Comparison of ENCODE assay signal across 25 cellular contexts in genomic region chr1:234858722-234859121, GRCh38.
DNase-seq lines count a peak whose midpoint lies in the region; ATAC-seq, FAIRE-seq and TF ChIP-seq lines count a peak whose summit lies in the region.
"Had no signal": no experiment of that assay in that cellular context is flagged by ENCODE, and none has a peak within 500 bp of the region (broad histone marks: within the 10 kb centered on the region; RNA-seq: fewer than 3 reads in every experiment).

No MANE protein-coding gene starts in this region.

- peak; percentile 21 for FAIRE-seq in endothelial cell of umbilical vein (lab: Jason Lieb, UNC)
- FAIRE-seq in frontal cortex (lab: Jason Lieb, UNC): no peak
- FAIRE-seq: GM12891 had no signal

- H3K27ac ChIP-seq in RWPE2 (ENCODE audit: poor library complexity, severe bottlenecking) (no peak overlapping the region), endothelial cell of umbilical vein (ENCODE audit: insufficient read depth, low read depth, low read length) (no peak overlapping the region), mesendoderm (ENCODE audit: low read depth, low read length) (no peak overlapping the region)
- H3K27ac ChIP-seq: C4-2B, GM23248, SK-N-MC had no signal

- TF ChIP-seq POLR2A in endothelial cell of umbilical vein (IDR thresholded peaks at IDR 0.05; ENCODE audit: low read depth, low read length): no peak

- no peak overlapping the region for H3K56ac ChIP-seq in mesendoderm (ENCODE audit: low read length)

- dilution Hi-C loops in endothelial cell of umbilical vein (cut with MboI; ENCODE audit: extremely low pct_ligation_motif_present, low sequenced_read_pairs): no loop called here

- ATAC-seq in RWPE2 (ENCODE audit: low read depth) (peak; percentile 58; the same call in 2 of the 3 replicates), GM21381 (IDR thresholded peaks at IDR 0.05; ENCODE audit: unreplicated experiment) (no peak), HG03342 (IDR thresholded peaks at IDR 0.05; ENCODE audit: unreplicated experiment) (no peak)

- no peak overlapping the region for H3K9ac ChIP-seq in endothelial cell of umbilical vein (replicated peaks; ENCODE audit: extremely low read depth, insufficient read depth, low read length)
- H3K9ac ChIP-seq in mesendoderm (ENCODE audit: low read length): no peak overlapping the region
- H3K9ac ChIP-seq: GM23248 had no signal

- H3K27me3 ChIP-seq in RWPE2 (ENCODE audit: insufficient read depth, poor library complexity, severe bottlenecking) (no peaks in the 10 kb centered on the region), endothelial cell of umbilical vein (ENCODE audit: control insufficient read depth in 2 of 2, insufficient read depth in 2 of 2, low read length in 2 of 2) (no peaks in the 10 kb centered on the region), mesendoderm (ENCODE audit: insufficient read depth, low read length, poor library complexity) (no peaks in the 10 kb centered on the region)
- H3K27me3 ChIP-seq: MG63 had no signal

- no peak overlapping the region for H2BK120ac ChIP-seq in mesendoderm (ENCODE audit: low read depth, low read length)

- no peak overlapping the region for H2BK15ac ChIP-seq in mesendoderm (replicated peaks; ENCODE audit: low read depth)

- H3K4ac ChIP-seq in mesendoderm (ENCODE audit: low read depth, low read length): no peak overlapping the region

- H3K4me3 ChIP-seq in RWPE2 (ENCODE audit: severe bottlenecking): no peak overlapping the region
- no peak overlapping the region for H3K4me3 ChIP-seq in endothelial cell of umbilical vein (replicated peaks in 1 of 3; ENCODE audit: insufficient read depth in 1 of 3, low read depth in 1 of 3, low read length in 3 of 3)
- H3K4me3 ChIP-seq in mesendoderm (ENCODE audit: low read length): no peak overlapping the region
- H3K4me3 ChIP-seq: GM23248, MG63, SK-N-MC had no signal

- peaks cover 17% of the 10 kb centered on the region for H3K4me1 ChIP-seq in RWPE2 (ENCODE audit: insufficient read depth, poor library complexity, severe bottlenecking)
- H3K4me1 ChIP-seq in endothelial cell of umbilical vein (ENCODE audit: control insufficient read depth, extremely low read depth, insufficient read depth, low read length): peaks cover 28% of the 10 kb centered on the region
- H3K4me1 ChIP-seq in mesendoderm (ENCODE audit: control insufficient read depth, low read depth, low read length): no peaks in the 10 kb centered on the region

- TF ChIP-seq CTCF in RWPE2 (IDR thresholded peaks at IDR 0.05; ENCODE audit: poor library complexity, severe bottlenecking) (no peak), endothelial cell of umbilical vein (IDR thresholded peaks at IDR 0.05; ENCODE audit: extremely low read depth in 1 of 2, insufficient read depth in 1 of 2, low read depth in 1 of 2, low read length in 2 of 2) (no peak)

- no peak overlapping the region for H3K23ac ChIP-seq in mesendoderm (ENCODE audit: low read length)

- H2AK5ac ChIP-seq in mesendoderm (ENCODE audit: low read length): no peak overlapping the region

- no peaks in the 10 kb centered on the region for H3K36me3 ChIP-seq in RWPE2 (ENCODE audit: low read depth)
- H3K36me3 ChIP-seq in endothelial cell of umbilical vein (ENCODE audit: control insufficient read depth in 2 of 2, extremely low read depth in 1 of 2, insufficient read depth in 2 of 2, low read length in 2 of 2): no peaks in the 10 kb centered on the region
- H3K36me3 ChIP-seq in mesendoderm (ENCODE audit: control insufficient read depth, insufficient read depth, low read length): no peaks in the 10 kb centered on the region
- H3K36me3 ChIP-seq: MG63 had no signal

- no peak overlapping the region for H2BK5ac ChIP-seq in mesendoderm (ENCODE audit: low read length)

- peak; percentile 51 for DNase-seq in HPDE6-E6E7 (ENCODE audit: extremely low spot score)
- no peak for DNase-seq in RWPE2 (ENCODE audit: low spot score)
- no peak for DNase-seq in endothelial cell of umbilical vein (ENCODE audit: low read depth, low spot score)
- peak; percentile 62 for DNase-seq in mesendoderm
- no peak for DNase-seq in NCI-H2107 treated with DMSO at 0.1 percent for 48 hours (lab: John Stamatoyannopoulos, UW; ENCODE audit: unreplicated experiment)
- no peak for DNase-seq in frontal cortex (ENCODE audit: low spot score in 2 of 2)
- DNase-seq: Calu3; CD8-positive, alpha-beta memory T cell; DMS153; GM23248; H9; Karpas-422; MG63; NCI-H1417; NCI-H1694 treated with DMSO at 0.1 percent for 48 hours; NCI-H2081 treated with DMSO at 0.1 percent for 48 hours; NCI-H446 treated with DMSO at 0.1 percent for 48 hours; NCI-H526 treated with DMSO at 0.1 percent for 48 hours; OCI-M1; SHP77 had no signal

- no peak overlapping the region for H4K5ac ChIP-seq in mesendoderm (ENCODE audit: low read length)

- H4K20me1 ChIP-seq in endothelial cell of umbilical vein (replicated peaks; ENCODE audit: control insufficient read depth, extremely low read depth, insufficient read depth, low read length): no peaks in the 10 kb centered on the region

- no peaks in the 10 kb centered on the region for H3K79me1 ChIP-seq in mesendoderm (ENCODE audit: low read length)

- no peak overlapping the region for H4K8ac ChIP-seq in mesendoderm (ENCODE audit: low read depth, low read length)

- H3K4me2 ChIP-seq in endothelial cell of umbilical vein (ENCODE audit: insufficient read depth, low read length) (no peak overlapping the region), mesendoderm (ENCODE audit: low read length) (no peak overlapping the region)

- no peak overlapping the region for H2AFZ ChIP-seq in endothelial cell of umbilical vein (ENCODE audit: low read depth, low read length)
- H2AFZ ChIP-seq: GM23248 had no signal

- POLR2A ChIA-PET in endothelial cell of umbilical vein (lab: Charles Lee): no interaction called here

- no peak overlapping the region for H3K18ac ChIP-seq in mesendoderm (ENCODE audit: low read length)

- intact Hi-C loops in endothelial cell of umbilical vein (cut with micrococcal nuclease): no loop called here

- CTCF ChIA-PET in endothelial cell of umbilical vein (lab: Charles Lee): interaction anchor here (1.8 to 2.3 kb wide), 2 partner anchors 13 to 225 kb away, joined by 6 to 8 read pairs; no protein-coding TSS in a partner anchor

- H3K79me2 ChIP-seq in endothelial cell of umbilical vein (ENCODE audit: control insufficient read depth, insufficient read depth, low read length): no peaks in the 10 kb centered on the region
- H3K79me2 ChIP-seq in mesendoderm (ENCODE audit: control insufficient read depth, insufficient read depth, low read length): no peaks in the 10 kb centered on the region

- H3K9me3 ChIP-seq in RWPE2 (ENCODE audit: severe bottlenecking) (no peaks in the 10 kb centered on the region), endothelial cell of umbilical vein (replicated peaks; ENCODE audit: control insufficient read depth, insufficient read depth, low read length) (no peaks in the 10 kb centered on the region)
- H3K9me3 ChIP-seq: MG63 had no signal

- no TSS peak for BruUV-seq in endothelial cell of umbilical vein (replicated peaks; lab: Mats Ljungman, UMichigan)

- no peaks in the 10 kb centered on the region for H3K9me1 ChIP-seq in endothelial cell of umbilical vein (replicated peaks; ENCODE audit: control insufficient read depth, extremely low read depth, insufficient read depth, low read length)

TF ChIP-seq in endothelial cell of umbilical vein, 7 proteins besides CTCF, POLR2A, EP300 and RAD21:
- TF ChIP-seq JUN (IDR thresholded peaks at IDR 0.05; ENCODE audit: borderline replicate concordance, insufficient read depth, insufficient read length, low read depth) (no peak), MAX (IDR thresholded peaks at IDR 0.05; ENCODE audit: insufficient read depth, insufficient read length) (no peak), GATA2 (IDR thresholded peaks at IDR 0.05; ENCODE audit: insufficient read depth, insufficient read length, low read depth, low read length) (no peak), MYC (IDR thresholded peaks at IDR 0.05; ENCODE audit: low read depth, low read length) (no peak), FOS (IDR thresholded peaks at IDR 0.05; ENCODE audit: borderline replicate concordance, insufficient read depth, low read length) (no peak), EZH2 (IDR thresholded peaks at IDR 0.05; ENCODE audit: borderline replicate concordance, low read depth, low read length, severe bottlenecking) (no peak), POLR2AphosphoS5 (IDR thresholded peaks at IDR 0.05; ENCODE audit: insufficient read depth, low read depth, low read length) (no peak)

Comparison
In these comparisons a context has a peak if more than half of its experiments do, and no peak if none do; other contexts are left out.
1. DNase-seq: peak in HPDE6-E6E7 (single experiment) and mesendoderm (single experiment); none in RWPE2 (single experiment), endothelial cell of umbilical vein (single experiment), NCI-H2107 treated with DMSO at 0.1 percent for 48 hours (single experiment) and frontal cortex (0 of 2).